Comparison of ENCODE assay signal across 1 cellular context in genomic region chr9:112271466-112272098, GRCh38.
TF ChIP-seq lines count a peak whose summit lies in the region.

No MANE protein-coding gene starts in this region.

TF ChIP-seq in HepG2, 621 proteins besides CTCF, POLR2A, EP300 and RAD21 (continued from another document):
- TF ChIP-seq ZNF142 (CRISPR knock-in tag; IDR thresholded peaks at IDR 0.05) (no peak), NFE2L2 (IDR thresholded peaks at IDR 0.05; ENCODE audit: low read length) (peak; percentile 69; the same call in 1 of the 2 replicates), ZNF121 (CRISPR knock-in tag; IDR thresholded peaks at IDR 0.05) (peak; percentile 62), PBX2 (CRISPR knock-in tag; IDR thresholded peaks at IDR 0.05) (no peak), SIX4 (CRISPR knock-in tag; IDR thresholded peaks at IDR 0.05) (peak; percentile 45; the same call in 1 of the 2 replicates), AKNA (CRISPR knock-in tag; IDR thresholded peaks at IDR 0.05; ENCODE audit: borderline replicate concordance) (no peak), ZNF770 (CRISPR knock-in tag; IDR thresholded peaks at IDR 0.05) (no peak), CENPBD1 (CRISPR knock-in tag; IDR thresholded peaks at IDR 0.05; ENCODE audit: borderline replicate concordance, low read depth) (no peak), PRMT3 (CRISPR knock-in tag; IDR thresholded peaks at IDR 0.05; ENCODE audit: borderline replicate concordance, low read depth) (no peak), ZNF609 (CRISPR knock-in tag; IDR thresholded peaks at IDR 0.05; ENCODE audit: borderline replicate concordance) (no peak), ATF1 (CRISPR knock-in tag; IDR thresholded peaks at IDR 0.05) (no peak), MTA1 (CRISPR knock-in tag; IDR thresholded peaks at IDR 0.05; ENCODE audit: borderline replicate concordance) (no peak), RBFOX2 (IDR thresholded peaks at IDR 0.05; ENCODE audit: low read depth, low read length) (no peak), ZBTB42 (CRISPR knock-in tag; IDR thresholded peaks at IDR 0.05) (no peak), ZNF354B (CRISPR knock-in tag; IDR thresholded peaks at IDR 0.05) (no peak), FOXA1 (IDR thresholded peaks at IDR 0.05) (peak; percentile 84), FOXA1 (CRISPR knock-in tag; IDR thresholded peaks at IDR 0.05) (no peak), U2AF2 (IDR thresholded peaks at IDR 0.05; ENCODE audit: low read depth, low read length) (no peak), ZNF850 (CRISPR knock-in tag; conservative IDR thresholded peaks at IDR 0.05) (no peak)
